1 cellular context compared by ENCODE assay signal in the genomic region with DNA sequence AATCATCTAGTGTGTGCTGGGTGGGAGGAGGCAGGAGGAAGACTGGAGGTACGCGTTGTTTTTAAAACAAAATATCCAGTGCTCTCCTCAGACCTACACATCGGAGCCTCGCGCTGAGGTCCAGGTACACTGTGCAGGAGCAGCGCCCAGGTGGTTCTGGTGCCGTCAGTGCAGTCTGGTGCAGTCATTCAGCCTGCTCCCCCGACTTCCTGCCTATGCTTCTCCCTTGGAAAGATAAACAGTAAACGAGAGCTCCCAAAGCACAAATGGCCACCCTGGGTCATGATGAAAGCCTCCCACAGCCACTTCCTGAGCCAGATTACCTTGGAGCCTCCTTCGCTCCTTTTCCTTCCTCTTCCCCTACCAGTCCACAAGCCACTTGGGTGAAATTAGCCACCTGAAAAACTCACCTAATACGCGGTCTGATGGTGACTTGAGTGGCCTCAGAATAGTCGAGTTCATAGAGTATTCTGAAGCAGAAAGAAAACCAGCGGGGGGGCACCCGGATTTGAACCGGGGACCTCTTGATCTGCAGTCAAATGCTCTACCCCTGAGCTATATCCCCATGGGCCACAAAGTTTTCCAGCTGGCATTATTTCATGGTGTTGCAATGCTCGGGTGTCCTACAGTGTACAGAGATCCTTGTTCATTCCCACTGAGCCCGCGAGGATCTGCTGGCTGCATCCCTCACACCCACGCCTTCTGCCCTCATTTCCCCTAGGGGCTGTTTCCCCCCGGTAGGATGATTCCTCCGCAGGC.
TF ChIP-seq lines count a peak whose summit lies in the region.

No MANE protein-coding gene starts in this region.

TF ChIP-seq in A549, 52 proteins besides CTCF, POLR2A, EP300 and RAD21 (continued from another document):
- TF ChIP-seq, protein P1, sequence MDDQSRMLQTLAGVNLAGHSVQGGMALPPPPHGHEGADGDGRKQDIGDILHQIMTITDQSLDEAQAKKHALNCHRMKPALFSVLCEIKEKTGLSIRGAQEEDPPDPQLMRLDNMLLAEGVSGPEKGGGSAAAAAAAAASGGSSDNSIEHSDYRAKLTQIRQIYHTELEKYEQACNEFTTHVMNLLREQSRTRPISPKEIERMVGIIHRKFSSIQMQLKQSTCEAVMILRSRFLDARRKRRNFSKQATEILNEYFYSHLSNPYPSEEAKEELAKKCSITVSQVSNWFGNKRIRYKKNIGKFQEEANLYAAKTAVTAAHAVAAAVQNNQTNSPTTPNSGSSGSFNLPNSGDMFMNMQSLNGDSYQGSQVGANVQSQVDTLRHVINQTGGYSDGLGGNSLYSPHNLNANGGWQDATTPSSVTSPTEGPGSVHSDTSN (IDR thresholded peaks at IDR 0.05), result no peak
- TF ChIP-seq JUN (IDR thresholded peaks at IDR 0.05), result 0 out of 5 replicates have a peak, but pooled peaks of 1 of the 2 experiments have one; percentile 19
- 0 out of 2 replicates have a peak, but pooled peaks have one; percentile 67 for TF ChIP-seq TFCP2L1 (CRISPR knock-in tag; IDR thresholded peaks at IDR 0.05)
- TF ChIP-seq, protein P2, sequence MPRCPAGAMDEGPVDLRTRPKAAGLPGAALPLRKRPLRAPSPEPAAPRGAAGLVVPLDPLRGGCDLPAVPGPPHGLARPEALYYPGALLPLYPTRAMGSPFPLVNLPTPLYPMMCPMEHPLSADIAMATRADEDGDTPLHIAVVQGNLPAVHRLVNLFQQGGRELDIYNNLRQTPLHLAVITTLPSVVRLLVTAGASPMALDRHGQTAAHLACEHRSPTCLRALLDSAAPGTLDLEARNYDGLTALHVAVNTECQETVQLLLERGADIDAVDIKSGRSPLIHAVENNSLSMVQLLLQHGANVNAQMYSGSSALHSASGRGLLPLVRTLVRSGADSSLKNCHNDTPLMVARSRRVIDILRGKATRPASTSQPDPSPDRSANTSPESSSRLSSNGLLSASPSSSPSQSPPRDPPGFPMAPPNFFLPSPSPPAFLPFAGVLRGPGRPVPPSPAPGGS (IDR thresholded peaks at IDR 0.05), result no peak
- TF ChIP-seq ZFP36 (IDR thresholded peaks at IDR 0.05; ENCODE audit: borderline replicate concordance, partially characterized antibody), result no peak
- no peak for TF ChIP-seq TP53 (CRISPR knock-in tag; IDR thresholded peaks at IDR 0.05)
- 0 out of 2 replicates have a peak, but pooled peaks have one; percentile 47 for TF ChIP-seq MAZ (IDR thresholded peaks at IDR 0.05; ENCODE audit: borderline replicate concordance, low read depth, low read length)
- peak; percentile 79 for TF ChIP-seq SREBF2 (IDR thresholded peaks at IDR 0.05)
- 0 out of 3 replicates have a peak, but pooled peaks have one; percentile 22 for TF ChIP-seq SMC3 (IDR thresholded peaks at IDR 0.05)
- TF ChIP-seq, protein P3, sequence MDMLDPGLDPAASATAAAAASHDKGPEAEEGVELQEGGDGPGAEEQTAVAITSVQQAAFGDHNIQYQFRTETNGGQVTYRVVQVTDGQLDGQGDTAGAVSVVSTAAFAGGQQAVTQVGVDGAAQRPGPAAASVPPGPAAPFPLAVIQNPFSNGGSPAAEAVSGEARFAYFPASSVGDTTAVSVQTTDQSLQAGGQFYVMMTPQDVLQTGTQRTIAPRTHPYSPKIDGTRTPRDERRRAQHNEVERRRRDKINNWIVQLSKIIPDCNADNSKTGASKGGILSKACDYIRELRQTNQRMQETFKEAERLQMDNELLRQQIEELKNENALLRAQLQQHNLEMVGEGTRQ (IDR thresholded peaks at IDR 0.05), result no peak
- TF ChIP-seq, protein P4, sequence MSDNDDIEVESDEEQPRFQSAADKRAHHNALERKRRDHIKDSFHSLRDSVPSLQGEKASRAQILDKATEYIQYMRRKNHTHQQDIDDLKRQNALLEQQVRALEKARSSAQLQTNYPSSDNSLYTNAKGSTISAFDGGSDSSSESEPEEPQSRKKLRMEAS (IDR thresholded peaks at IDR 0.05), result peak; percentile 38; the same call in 1 of the 2 replicates
